1 cellular context compared by ENCODE assay signal in the genomic region with DNA sequence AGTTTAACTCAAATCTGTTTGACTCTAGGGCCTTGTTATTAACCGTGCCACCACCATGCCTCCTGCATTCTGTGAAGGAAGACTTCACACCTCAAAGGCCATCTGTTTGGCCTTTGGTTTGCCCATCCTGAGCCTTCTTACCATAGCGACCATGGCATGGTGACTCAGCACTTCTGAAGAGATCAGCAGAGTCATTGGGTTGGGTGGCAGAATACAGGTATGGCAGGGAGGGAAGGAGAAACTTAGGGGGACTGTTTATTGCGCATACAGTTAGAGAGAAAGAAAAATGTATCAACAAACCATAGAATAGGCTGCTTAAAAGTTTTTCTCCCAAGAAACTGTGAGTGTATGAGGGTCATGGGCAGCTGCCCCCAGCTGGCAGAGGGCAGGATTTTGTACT.
TF ChIP-seq lines count a peak whose summit lies in the region.

No MANE protein-coding gene starts in this region.

TF ChIP-seq in H1, 55 proteins besides CTCF, POLR2A, EP300 and RAD21:
- TF ChIP-seq YY1 (IDR thresholded peaks at IDR 0.05; ENCODE audit: low read depth, low read length) (no peak), NANOG (IDR thresholded peaks at IDR 0.05; ENCODE audit: insufficient read depth, low read depth, low read length, poor library complexity, severe bottlenecking) (no peak), MAFK (IDR thresholded peaks at IDR 0.05; ENCODE audit: low read depth, low read length) (peak; percentile 61), HDAC6 (IDR thresholded peaks at IDR 0.05; ENCODE audit: low read depth, low read length) (no peak), POLR2AphosphoS5 (IDR thresholded peaks at IDR 0.05; ENCODE audit: low read depth, low read length) (no peak), BACH1 (IDR thresholded peaks at IDR 0.05; ENCODE audit: low read length) (peak; percentile 82; the same call in 1 of the 2 replicates), KDM4A (IDR thresholded peaks at IDR 0.05; ENCODE audit: low read depth, low read length, severe bottlenecking) (no peak), CTBP2 (IDR thresholded peaks at IDR 0.05; ENCODE audit: borderline replicate concordance, insufficient read depth, insufficient read length, low read length) (no peak), EGR1 (IDR thresholded peaks at IDR 0.05; ENCODE audit: borderline replicate concordance, low read depth, low read length) (no peak)
- TF ChIP-seq, protein P1, sequence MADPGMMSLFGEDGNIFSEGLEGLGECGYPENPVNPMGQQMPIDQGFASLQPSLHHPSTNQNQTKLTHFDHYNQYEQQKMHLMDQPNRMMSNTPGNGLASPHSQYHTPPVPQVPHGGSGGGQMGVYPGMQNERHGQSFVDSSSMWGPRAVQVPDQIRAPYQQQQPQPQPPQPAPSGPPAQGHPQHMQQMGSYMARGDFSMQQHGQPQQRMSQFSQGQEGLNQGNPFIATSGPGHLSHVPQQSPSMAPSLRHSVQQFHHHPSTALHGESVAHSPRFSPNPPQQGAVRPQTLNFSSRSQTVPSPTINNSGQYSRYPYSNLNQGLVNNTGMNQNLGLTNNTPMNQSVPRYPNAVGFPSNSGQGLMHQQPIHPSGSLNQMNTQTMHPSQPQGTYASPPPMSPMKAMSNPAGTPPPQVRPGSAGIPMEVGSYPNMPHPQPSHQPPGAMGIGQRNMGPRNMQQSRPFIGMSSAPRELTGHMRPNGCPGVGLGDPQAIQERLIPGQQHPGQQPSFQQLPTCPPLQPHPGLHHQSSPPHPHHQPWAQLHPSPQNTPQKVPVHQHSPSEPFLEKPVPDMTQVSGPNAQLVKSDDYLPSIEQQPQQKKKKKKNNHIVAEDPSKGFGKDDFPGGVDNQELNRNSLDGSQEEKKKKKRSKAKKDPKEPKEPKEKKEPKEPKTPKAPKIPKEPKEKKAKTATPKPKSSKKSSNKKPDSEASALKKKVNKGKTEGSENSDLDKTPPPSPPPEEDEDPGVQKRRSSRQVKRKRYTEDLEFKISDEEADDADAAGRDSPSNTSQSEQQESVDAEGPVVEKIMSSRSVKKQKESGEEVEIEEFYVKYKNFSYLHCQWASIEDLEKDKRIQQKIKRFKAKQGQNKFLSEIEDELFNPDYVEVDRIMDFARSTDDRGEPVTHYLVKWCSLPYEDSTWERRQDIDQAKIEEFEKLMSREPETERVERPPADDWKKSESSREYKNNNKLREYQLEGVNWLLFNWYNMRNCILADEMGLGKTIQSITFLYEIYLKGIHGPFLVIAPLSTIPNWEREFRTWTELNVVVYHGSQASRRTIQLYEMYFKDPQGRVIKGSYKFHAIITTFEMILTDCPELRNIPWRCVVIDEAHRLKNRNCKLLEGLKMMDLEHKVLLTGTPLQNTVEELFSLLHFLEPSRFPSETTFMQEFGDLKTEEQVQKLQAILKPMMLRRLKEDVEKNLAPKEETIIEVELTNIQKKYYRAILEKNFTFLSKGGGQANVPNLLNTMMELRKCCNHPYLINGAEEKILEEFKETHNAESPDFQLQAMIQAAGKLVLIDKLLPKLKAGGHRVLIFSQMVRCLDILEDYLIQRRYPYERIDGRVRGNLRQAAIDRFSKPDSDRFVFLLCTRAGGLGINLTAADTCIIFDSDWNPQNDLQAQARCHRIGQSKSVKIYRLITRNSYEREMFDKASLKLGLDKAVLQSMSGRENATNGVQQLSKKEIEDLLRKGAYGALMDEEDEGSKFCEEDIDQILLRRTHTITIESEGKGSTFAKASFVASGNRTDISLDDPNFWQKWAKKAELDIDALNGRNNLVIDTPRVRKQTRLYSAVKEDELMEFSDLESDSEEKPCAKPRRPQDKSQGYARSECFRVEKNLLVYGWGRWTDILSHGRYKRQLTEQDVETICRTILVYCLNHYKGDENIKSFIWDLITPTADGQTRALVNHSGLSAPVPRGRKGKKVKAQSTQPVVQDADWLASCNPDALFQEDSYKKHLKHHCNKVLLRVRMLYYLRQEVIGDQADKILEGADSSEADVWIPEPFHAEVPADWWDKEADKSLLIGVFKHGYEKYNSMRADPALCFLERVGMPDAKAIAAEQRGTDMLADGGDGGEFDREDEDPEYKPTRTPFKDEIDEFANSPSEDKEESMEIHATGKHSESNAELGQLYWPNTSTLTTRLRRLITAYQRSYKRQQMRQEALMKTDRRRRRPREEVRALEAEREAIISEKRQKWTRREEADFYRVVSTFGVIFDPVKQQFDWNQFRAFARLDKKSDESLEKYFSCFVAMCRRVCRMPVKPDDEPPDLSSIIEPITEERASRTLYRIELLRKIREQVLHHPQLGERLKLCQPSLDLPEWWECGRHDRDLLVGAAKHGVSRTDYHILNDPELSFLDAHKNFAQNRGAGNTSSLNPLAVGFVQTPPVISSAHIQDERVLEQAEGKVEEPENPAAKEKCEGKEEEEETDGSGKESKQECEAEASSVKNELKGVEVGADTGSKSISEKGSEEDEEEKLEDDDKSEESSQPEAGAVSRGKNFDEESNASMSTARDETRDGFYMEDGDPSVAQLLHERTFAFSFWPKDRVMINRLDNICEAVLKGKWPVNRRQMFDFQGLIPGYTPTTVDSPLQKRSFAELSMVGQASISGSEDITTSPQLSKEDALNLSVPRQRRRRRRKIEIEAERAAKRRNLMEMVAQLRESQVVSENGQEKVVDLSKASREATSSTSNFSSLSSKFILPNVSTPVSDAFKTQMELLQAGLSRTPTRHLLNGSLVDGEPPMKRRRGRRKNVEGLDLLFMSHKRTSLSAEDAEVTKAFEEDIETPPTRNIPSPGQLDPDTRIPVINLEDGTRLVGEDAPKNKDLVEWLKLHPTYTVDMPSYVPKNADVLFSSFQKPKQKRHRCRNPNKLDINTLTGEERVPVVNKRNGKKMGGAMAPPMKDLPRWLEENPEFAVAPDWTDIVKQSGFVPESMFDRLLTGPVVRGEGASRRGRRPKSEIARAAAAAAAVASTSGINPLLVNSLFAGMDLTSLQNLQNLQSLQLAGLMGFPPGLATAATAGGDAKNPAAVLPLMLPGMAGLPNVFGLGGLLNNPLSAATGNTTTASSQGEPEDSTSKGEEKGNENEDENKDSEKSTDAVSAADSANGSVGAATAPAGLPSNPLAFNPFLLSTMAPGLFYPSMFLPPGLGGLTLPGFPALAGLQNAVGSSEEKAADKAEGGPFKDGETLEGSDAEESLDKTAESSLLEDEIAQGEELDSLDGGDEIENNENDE (IDR thresholded peaks at IDR 0.05; ENCODE audit: insufficient replicate concordance, low read length), result no peak
- TF ChIP-seq, protein P2, sequence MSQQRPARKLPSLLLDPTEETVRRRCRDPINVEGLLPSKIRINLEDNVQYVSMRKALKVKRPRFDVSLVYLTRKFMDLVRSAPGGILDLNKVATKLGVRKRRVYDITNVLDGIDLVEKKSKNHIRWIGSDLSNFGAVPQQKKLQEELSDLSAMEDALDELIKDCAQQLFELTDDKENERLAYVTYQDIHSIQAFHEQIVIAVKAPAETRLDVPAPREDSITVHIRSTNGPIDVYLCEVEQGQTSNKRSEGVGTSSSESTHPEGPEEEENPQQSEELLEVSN (IDR thresholded peaks at IDR 0.05), result no peak
